8 cellular contexts compared by ENCODE assay signal in the genomic region with DNA sequence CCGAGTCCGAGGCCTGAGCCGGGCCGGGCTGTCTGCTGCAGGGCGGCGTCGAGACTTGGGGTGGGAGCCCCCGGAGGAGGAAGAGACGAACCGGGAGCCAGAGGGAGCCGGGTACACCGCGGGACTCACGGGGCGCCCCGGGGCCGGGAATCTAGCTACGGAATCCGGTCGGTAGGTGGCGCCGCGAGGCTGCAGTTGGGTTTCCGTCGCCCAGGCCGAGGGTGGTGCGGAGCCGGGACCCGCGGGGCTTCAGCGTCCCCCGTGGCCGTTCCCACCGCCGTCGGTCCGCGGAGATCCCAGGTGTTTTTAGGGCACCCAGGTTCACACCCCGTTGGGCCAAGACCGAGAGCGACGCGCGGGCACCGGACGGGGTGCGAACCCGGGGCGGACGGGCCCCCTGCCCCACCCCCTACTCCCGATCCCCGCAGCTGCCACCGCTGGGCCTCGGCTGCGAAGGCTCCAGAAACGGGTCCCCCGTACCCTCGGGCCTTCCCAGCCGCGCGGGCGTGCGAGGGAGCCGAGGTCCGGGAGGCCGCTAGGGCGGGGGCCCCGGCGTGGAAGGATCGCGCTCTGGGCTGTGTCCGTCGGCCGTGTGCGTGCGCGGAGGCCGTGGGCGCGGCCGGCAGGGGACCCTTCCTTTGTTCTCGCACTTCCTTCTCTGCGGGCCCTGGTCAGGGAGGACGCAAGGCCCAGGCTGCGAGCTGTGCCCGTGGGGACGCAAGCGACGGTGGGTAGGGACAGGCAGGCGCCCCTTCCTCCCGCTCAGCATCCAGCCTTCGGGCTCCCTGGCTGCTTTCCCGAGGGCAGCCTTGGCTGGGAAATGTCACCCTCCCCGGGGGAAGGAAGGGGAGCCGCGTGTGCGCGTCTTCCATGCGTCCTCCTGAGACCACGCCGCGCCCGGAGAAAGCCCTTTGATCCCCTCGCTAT.
DNase-seq lines count a peak whose midpoint lies in the region; ATAC-seq and TF ChIP-seq lines count a peak whose summit lies in the region.

No MANE protein-coding gene starts in this region.

- H3K27ac ChIP-seq in duodenal mucosa (ENCODE audit: low read depth, low read length) (no peak overlapping the region), lower lobe of right lung (peak overlapping the region; percentile 67)

- TF ChIP-seq CTCF in lower lobe of right lung (IDR thresholded peaks at IDR 0.05), result peak; percentile 94

- H3K9ac ChIP-seq in duodenal mucosa (ENCODE audit: low read depth in 1 of 2, low read length in 2 of 2), result peak overlapping the region in 1 of 2 donors; percentile 25

- H3K4me1 ChIP-seq in duodenal mucosa (ENCODE audit: control insufficient read depth in 1 of 2, insufficient read depth in 2 of 2, low read length in 2 of 2), result peaks cover 0 to 6% of the 10 kb centered on the region in 2 donors
- peaks cover 11% of the 10 kb centered on the region for H3K4me1 ChIP-seq in lower lobe of right lung

- ATAC-seq in HG02884 (IDR thresholded peaks at IDR 0.05; ENCODE audit: unreplicated experiment) (peak; percentile 56), lower lobe of right lung (peak; percentile 89 to 95), HG02571 (IDR thresholded peaks at IDR 0.05; ENCODE audit: unreplicated experiment) (no peak)

- intact Hi-C loops in lower lobe of right lung (cut with DNase I), result no loop called here

- H3K4me3 ChIP-seq in duodenal mucosa (ENCODE audit: low read depth in 1 of 2, low read length in 2 of 2) (peak overlapping the region; percentile 43 to 65), lower lobe of right lung (peak overlapping the region; percentile 71)

- no peaks in the 10 kb centered on the region for H3K36me3 ChIP-seq in duodenal mucosa (ENCODE audit: control insufficient read depth in 1 of 2, insufficient read depth in 2 of 2, low read length in 2 of 2)
- H3K36me3 ChIP-seq in lower lobe of right lung, result no peaks in the 10 kb centered on the region

- H3K27me3 ChIP-seq in duodenal mucosa (ENCODE audit: control insufficient read depth in 1 of 2, insufficient read depth in 2 of 2, low read length in 2 of 2) (peaks cover 0 to 11% of the 10 kb centered on the region in 2 donors), lower lobe of right lung (ENCODE audit: low read depth) (peaks cover 8% of the 10 kb centered on the region)

- in situ Hi-C loops in G401 (cut with HindIII; ENCODE audit: low sequenced_read_pairs), result no loop called here

- H3K9me3 ChIP-seq in duodenal mucosa (ENCODE audit: control insufficient read depth in 1 of 2, low read length in 2 of 2), result no peaks in the 10 kb centered on the region
- no peaks in the 10 kb centered on the region for H3K9me3 ChIP-seq in lower lobe of right lung

- DNase-seq in G401 (ENCODE audit: low spot score), result peak; percentile 64
- DNase-seq in NCI-H460 (ENCODE audit: extremely low read depth, low read depth), result peak; percentile 74
- peak; percentile 84 to 87 for DNase-seq in activated CD4-positive, alpha-beta T cell treated with anti-CD3 and anti-CD28 coated beads, Interleukin-2, amount 50 U/mL, for 48 hours
- DNase-seq in lower lobe of right lung, result peak; percentile 86
- peak; percentile 74 to 83 for DNase-seq in stimulated activated CD4-positive, alpha-beta T cell treated with anti-CD3 and anti-CD28 coated beads, Interleukin-4, amount 100 ng/mL, for 48 hours (ENCODE audit: low read depth in 2 of 2)
